Comparison of ENCODE assay signal across 16 cellular contexts in the genomic region with DNA sequence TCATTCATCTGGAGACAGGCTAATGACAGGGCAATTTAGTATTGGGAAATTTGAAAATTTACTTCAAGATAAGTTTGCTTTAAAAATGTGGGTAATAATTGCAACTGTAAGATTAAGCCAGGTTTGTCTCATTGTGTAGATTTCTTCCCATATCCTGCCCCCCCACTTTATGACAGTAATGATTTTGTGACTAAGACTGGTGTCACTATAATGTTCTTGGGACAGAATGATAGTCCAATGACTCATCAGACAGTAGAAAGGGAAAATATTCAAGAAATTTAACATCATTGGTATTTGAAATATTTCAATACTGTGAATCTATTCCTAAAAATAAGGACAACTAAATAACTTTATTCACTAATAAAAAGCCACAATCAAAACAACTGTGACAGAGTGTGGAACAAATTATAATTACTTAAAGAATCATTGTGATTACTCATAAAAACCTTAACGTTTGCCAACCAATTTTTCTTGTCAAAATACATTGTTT. TPM values are rescaled to one million over a fixed set of nuclear protein-coding genes. Genes with fewer than 3 reads are reported as not detected.
DNase-seq lines count a peak whose midpoint lies in the region; ATAC-seq and TF ChIP-seq lines count a peak whose summit lies in the region.
"Had no signal": no experiment of that assay in that cellular context is flagged by ENCODE, and none has a peak within 500 bp of the region (broad histone marks: within the 10 kb centered on the region; RNA-seq: fewer than 3 reads in every experiment).

No MANE protein-coding gene starts in this region.

- H3K79me2 ChIP-seq in fibroblast of lung (ENCODE audit: control insufficient read depth, insufficient read depth, low read length), result no peaks in the 10 kb centered on the region

- H3K4me3 Mint-ChIP-seq in activated naive CD4-positive, alpha-beta T cell treated with anti-CD3 and anti-CD28 coated beads for 36 hours, result no peak overlapping the region
- no peak overlapping the region for H3K4me3 Mint-ChIP-seq in stimulated activated effector memory CD8-positive, alpha-beta T cell treated with anti-CD3 and anti-CD28 coated beads, Interleukin-12 subunit alpha, Interleukin-12 subunit beta, amount 100 ng/mL, for 72 hours
- no peak overlapping the region for H3K4me3 Mint-ChIP-seq in CD4-positive, alpha-beta T cell
- H3K4me3 Mint-ChIP-seq: B cell had no signal

- ATAC-seq in activated naive CD4-positive, alpha-beta T cell treated with anti-CD3 and anti-CD28 coated beads, Interleukin-2, amount 50 U/mL, for 72 hours, result peak; percentile 48
- peak; percentile 44 for ATAC-seq in stimulated activated effector memory CD8-positive, alpha-beta T cell treated with anti-CD3 and anti-CD28 coated beads, Interleukin-12 subunit alpha, Interleukin-12 subunit beta, amount 100 ng/mL, for 72 hours
- no peak for ATAC-seq in CD4-positive, alpha-beta T cell (ENCODE audit: poor library complexity)
- no peak for ATAC-seq in heart left ventricle

- no peak overlapping the region for H3K27ac ChIP-seq in fibroblast of lung (ENCODE audit: insufficient read depth, low read length)
- H3K27ac ChIP-seq in CD4-positive, alpha-beta T cell (ENCODE audit: low read depth, low read length), result no peak overlapping the region
- H3K27ac ChIP-seq in heart left ventricle, result no peak overlapping the region
- H3K27ac ChIP-seq: thoracic aorta, WERI-Rb-1 had no signal

- H3K36me3 ChIP-seq in fibroblast of lung (ENCODE audit: control insufficient read depth, insufficient read depth, low read length) (no peaks in the 10 kb centered on the region), heart left ventricle (no peaks in the 10 kb centered on the region)
- H3K36me3 ChIP-seq: thoracic aorta, WERI-Rb-1 had no signal

- TF ChIP-seq POLR2A in heart left ventricle (IDR thresholded peaks at IDR 0.05), result no peak

- peaks cover 17% of the 10 kb centered on the region for H3K4me1 Mint-ChIP-seq in activated naive CD4-positive, alpha-beta T cell treated with anti-CD3 and anti-CD28 coated beads for 36 hours (ENCODE audit: low read depth)
- no peaks in the 10 kb centered on the region for H3K4me1 Mint-ChIP-seq in stimulated activated effector memory CD8-positive, alpha-beta T cell treated with anti-CD3 and anti-CD28 coated beads, Interleukin-12 subunit alpha, Interleukin-12 subunit beta, amount 100 ng/mL, for 72 hours
- no peaks in the 10 kb centered on the region for H3K4me1 Mint-ChIP-seq in CD4-positive, alpha-beta T cell (ENCODE audit: low read depth)

- CTCF ChIA-PET in activated naive CD4-positive, alpha-beta T cell treated with anti-CD3 and anti-CD28 coated beads for 36 hours (lab: Charles Lee), result no interaction called here
- CTCF ChIA-PET in CD4-positive, alpha-beta T cell (lab: Charles Lee), result no interaction called here

- no peak overlapping the region for H3K27ac Mint-ChIP-seq in activated naive CD4-positive, alpha-beta T cell treated with anti-CD3 and anti-CD28 coated beads, Interleukin-2, amount 50 U/mL, for 72 hours
- no peak overlapping the region for H3K27ac Mint-ChIP-seq in activated naive CD4-positive, alpha-beta T cell treated with anti-CD3 and anti-CD28 coated beads for 36 hours
- H3K27ac Mint-ChIP-seq in stimulated activated effector memory CD8-positive, alpha-beta T cell treated with anti-CD3 and anti-CD28 coated beads, Interleukin-12 subunit alpha, Interleukin-12 subunit beta, amount 100 ng/mL, for 72 hours, result no peak overlapping the region
- no peak overlapping the region for H3K27ac Mint-ChIP-seq in CD4-positive, alpha-beta T cell
- H3K27ac Mint-ChIP-seq: B cell, progenitor cell of endocrine pancreas had no signal

- TF ChIP-seq CTCF in fibroblast of lung (conservative IDR thresholded peaks at IDR 0.05 in 1 of 2, IDR thresholded peaks at IDR 0.05 in 1 of 2; ENCODE audit: low read depth in 1 of 2, low read length in 2 of 2), result no peak
- no peak for TF ChIP-seq CTCF in CD4-positive, alpha-beta T cell (IDR thresholded peaks at IDR 0.05)
- TF ChIP-seq CTCF in heart left ventricle (IDR thresholded peaks at IDR 0.05), result no peak

- H3K27me3 Mint-ChIP-seq in activated naive CD4-positive, alpha-beta T cell treated with anti-CD3 and anti-CD28 coated beads for 36 hours (ENCODE audit: low read depth), result peaks cover 8% of the 10 kb centered on the region
- H3K27me3 Mint-ChIP-seq in CD4-positive, alpha-beta T cell, result peaks cover 8% of the 10 kb centered on the region
- H3K27me3 Mint-ChIP-seq: B cell, progenitor cell of endocrine pancreas had no signal

- intact Hi-C loops in activated naive CD4-positive, alpha-beta T cell treated with anti-CD3 and anti-CD28 coated beads for 36 hours (cut with micrococcal nuclease), result loop anchor here (1.0 kb wide), 1 partner anchor 8 kb away; no protein-coding TSS in a partner anchor
- intact Hi-C loops in CD4-positive, alpha-beta T cell (cut with DNase I, micrococcal nuclease), result no loop called here
- intact Hi-C loops in heart left ventricle (cut with DNase I), result no loop called here

- H2AFZ ChIP-seq in fibroblast of lung (ENCODE audit: low read length), result no peak overlapping the region

- H3K27me3 ChIP-seq in fibroblast of lung (ENCODE audit: control insufficient read depth, insufficient read depth, low read length) (no peaks in the 10 kb centered on the region), heart left ventricle (no peaks in the 10 kb centered on the region)
- H3K27me3 ChIP-seq in CD4-positive, alpha-beta T cell (ENCODE audit: control insufficient read depth, insufficient read depth, low read length), result no peaks in the 10 kb centered on the region

- no peak overlapping the region for H3K9ac ChIP-seq in fibroblast of lung (ENCODE audit: insufficient read depth, low read length)

- no peaks in the 10 kb centered on the region for H3K9me3 Mint-ChIP-seq in activated naive CD4-positive, alpha-beta T cell treated with anti-CD3 and anti-CD28 coated beads, Interleukin-2, amount 50 U/mL, for 72 hours
- H3K9me3 Mint-ChIP-seq in activated naive CD4-positive, alpha-beta T cell treated with anti-CD3 and anti-CD28 coated beads for 36 hours, result peaks cover 2% of the 10 kb centered on the region
- no peaks in the 10 kb centered on the region for H3K9me3 Mint-ChIP-seq in stimulated activated effector memory CD8-positive, alpha-beta T cell treated with anti-CD3 and anti-CD28 coated beads, Interleukin-12 subunit alpha, Interleukin-12 subunit beta, amount 100 ng/mL, for 72 hours
- H3K9me3 Mint-ChIP-seq in CD4-positive, alpha-beta T cell, result no peaks in the 10 kb centered on the region

- no peak for DNase-seq in activated naive CD4-positive, alpha-beta T cell treated with anti-CD3 and anti-CD28 coated beads, Interleukin-2, amount 50 U/mL, for 72 hours (ENCODE audit: low spot score in 2 of 2)
- no peak for DNase-seq in activated naive CD4-positive, alpha-beta T cell treated with anti-CD3 and anti-CD28 coated beads for 36 hours
- DNase-seq in RKO (ENCODE audit: low spot score) (peak; percentile 89), fibroblast of lung (ENCODE audit: low read depth in 2 of 2) (peak; percentile 40 to 72), heart left ventricle (no peak)
- DNase-seq in stimulated activated effector memory CD8-positive, alpha-beta T cell treated with anti-CD3 and anti-CD28 coated beads, Interleukin-12 subunit alpha, Interleukin-12 subunit beta, amount 100 ng/mL, for 72 hours (ENCODE audit: low spot score in 2 of 2), result no peak
- no peak for DNase-seq in CD4-positive, alpha-beta T cell
- no peak for DNase-seq in stimulated activated naive CD4-positive, alpha-beta T cell (lab: John Stamatoyannopoulos, UW)
- DNase-seq: activated T-cell treated with anti-CD3 and anti-CD28 coated beads, Interleukin-2, amount 50 U/mL, for 48 hours; central memory CD4-positive, alpha-beta T cell; KBM-7; NCI-H2107; WERI-Rb-1 had no signal

- H3K9me3 ChIP-seq in fibroblast of lung (ENCODE audit: control insufficient read depth, insufficient read depth, low read depth, low read length) (no peaks in the 10 kb centered on the region), heart left ventricle (no peaks in the 10 kb centered on the region)
- H3K9me3 ChIP-seq in CD4-positive, alpha-beta T cell (ENCODE audit: control insufficient read depth, low read length), result no peaks in the 10 kb centered on the region
- H3K9me3 ChIP-seq: thoracic aorta had no signal

- peak overlapping the region; percentile 2 for H3K4me2 ChIP-seq in fibroblast of lung (ENCODE audit: extremely low read depth, insufficient read depth, low read length)

- no peaks in the 10 kb centered on the region for H3K36me3 Mint-ChIP-seq in activated naive CD4-positive, alpha-beta T cell treated with anti-CD3 and anti-CD28 coated beads, Interleukin-2, amount 50 U/mL, for 72 hours
- H3K36me3 Mint-ChIP-seq in activated naive CD4-positive, alpha-beta T cell treated with anti-CD3 and anti-CD28 coated beads for 36 hours (ENCODE audit: low read depth), result no peaks in the 10 kb centered on the region
- H3K36me3 Mint-ChIP-seq in stimulated activated effector memory CD8-positive, alpha-beta T cell treated with anti-CD3 and anti-CD28 coated beads, Interleukin-12 subunit alpha, Interleukin-12 subunit beta, amount 100 ng/mL, for 72 hours, result no peaks in the 10 kb centered on the region
- H3K36me3 Mint-ChIP-seq in CD4-positive, alpha-beta T cell (ENCODE audit: low read depth), result no peaks in the 10 kb centered on the region

- no peak overlapping the region for H3K4me3 ChIP-seq in fibroblast of lung (replicated peaks in 1 of 4; ENCODE audit: control extremely low read depth in 1 of 4, insufficient read depth in 1 of 4, low read depth in 3 of 4, low read length in 4 of 4)
- no peak overlapping the region for H3K4me3 ChIP-seq in heart left ventricle
- H3K4me3 ChIP-seq: thoracic aorta had no signal

- H3K4me1 ChIP-seq in fibroblast of lung (ENCODE audit: control insufficient read depth, extremely low read depth, insufficient read depth, low read length) (peaks cover 15% of the 10 kb centered on the region), heart left ventricle (no peaks in the 10 kb centered on the region)

- POLR2A ChIA-PET in CD4-positive, alpha-beta T cell (lab: Charles Lee), result no interaction called here

- WGBS in heart left ventricle, 4 donors, result 55 to 67% (median 59%) methylated on average over 1 of the region's 1 CpG

- no peaks in the 10 kb centered on the region for H4K20me1 ChIP-seq in fibroblast of lung (ENCODE audit: control insufficient read depth, extremely low read depth, insufficient read depth, low read length)

RNA-seq across cellular contexts. Expression of gene FH, which starts 36.7 kb away (rescaled TPM):
- total RNA-seq in activated naive CD4-positive, alpha-beta T cell treated with anti-CD3 and anti-CD28 coated beads, Interleukin-2, amount 50 U/mL, for 72 hours, result 10 to 100 TPM; 65.8 to 69.8 TPM
- total RNA-seq in activated naive CD4-positive, alpha-beta T cell treated with anti-CD3 and anti-CD28 coated beads for 36 hours, result 10 to 100 TPM; 91.6 to 95.4 TPM
- 102 and 118 TPM in 2 replicates for total RNA-seq in fibroblast of lung
- 118 and 173 TPM in 2 replicates for polyA plus RNA-seq in fibroblast of lung
- 87.1 and 153 TPM in 2 replicates for polyA plus RNA-seq in fibroblast of lung (2012)
- 7.1 and 15.1 TPM in 2 replicates for polyA minus RNA-seq in fibroblast of lung (ENCODE audit: low replicate concordance)
- 10 to 100 TPM; 13.0 to 16.9 TPM for total RNA-seq in CD4-positive, alpha-beta T cell
- total RNA-seq in heart left ventricle, result 100 to 1,000 TPM; 153 to 279 (median 209) TPM
- 100 to 1,000 TPM; 168 to 246 TPM for polyA plus RNA-seq in heart left ventricle

RNA-seq across cellular contexts. Expression of gene KMO, which starts 49.4 kb away (rescaled TPM):
- not detected for total RNA-seq in activated naive CD4-positive, alpha-beta T cell treated with anti-CD3 and anti-CD28 coated beads, Interleukin-2, amount 50 U/mL, for 72 hours
- total RNA-seq in activated naive CD4-positive, alpha-beta T cell treated with anti-CD3 and anti-CD28 coated beads for 36 hours, result not detected
- total RNA-seq in fibroblast of lung (not detected in 2 replicates), heart left ventricle (1 to 10 TPM in 2 of 9 donors, under 1 TPM in 4, not detected in 3; 0.07 to 3.9 (median 0.18) TPM)
- polyA plus RNA-seq in fibroblast of lung (0.07 TPM in 1 of 2 replicates, not detected in the other), heart left ventricle (under 1 TPM; 0.11 to 0.15 TPM)
- 0.23 TPM in 1 of 2 replicates, not detected in the other for polyA plus RNA-seq in fibroblast of lung (2012)
- not detected in 2 replicates for polyA minus RNA-seq in fibroblast of lung (ENCODE audit: low replicate concordance)
- total RNA-seq in CD4-positive, alpha-beta T cell, result not detected
- total RNA-seq: progenitor cell of endocrine pancreas had no signal

Comparison
In these comparisons a context has a peak if more than half of its experiments do, and no peak if none do; other contexts are left out.
1. ATAC-seq: peak in activated naive CD4-positive, alpha-beta T cell treated with anti-CD3 and anti-CD28 coated beads, Interleukin-2, amount 50 U/mL, for 72 hours (2 of 2) and stimulated activated effector memory CD8-positive, alpha-beta T cell treated with anti-CD3 and anti-CD28 coated beads, Interleukin-12 subunit alpha, Interleukin-12 subunit beta, amount 100 ng/mL, for 72 hours (single experiment); none in CD4-positive, alpha-beta T cell (single experiment) and heart left ventricle (0 of 4).
2. DNase-seq: peak in RKO (single experiment) and fibroblast of lung (2 of 2); none in activated naive CD4-positive, alpha-beta T cell treated with anti-CD3 and anti-CD28 coated beads, Interleukin-2, amount 50 U/mL, for 72 hours (0 of 2), activated naive CD4-positive, alpha-beta T cell treated with anti-CD3 and anti-CD28 coated beads for 36 hours (single experiment), stimulated activated effector memory CD8-positive, alpha-beta T cell treated with anti-CD3 and anti-CD28 coated beads, Interleukin-12 subunit alpha, Interleukin-12 subunit beta, amount 100 ng/mL, for 72 hours (0 of 2), CD4-positive, alpha-beta T cell (0 of 10), heart left ventricle (0 of 5) and stimulated activated naive CD4-positive, alpha-beta T cell (0 of 6).